Comparison of ENCODE assay signal across 8 cellular contexts in genomic region chr3:53109822-53110771, GRCh38. TPM values are rescaled to one million over a fixed set of nuclear protein-coding genes. Genes with fewer than 3 reads are reported as not detected.
A peak's percentile ranks its signal among the peaks of the same experiment; 100 is the strongest.
DNase-seq lines count a peak whose midpoint lies in the region; ATAC-seq lines count a peak whose summit lies in the region.

No MANE protein-coding gene starts in this region.

- no peaks in the 10 kb centered on the region for H3K27me3 ChIP-seq in right cardiac atrium (ENCODE audit: control insufficient read depth, insufficient read depth)

- no peaks in the 10 kb centered on the region for H3K4me1 ChIP-seq in right cardiac atrium (ENCODE audit: control insufficient read depth, insufficient read depth, low read length)

- WGBS in right cardiac atrium, result 60% methylated on average over 12 of the region's 12 CpGs

- no peaks in the 10 kb centered on the region for H3K9me3 ChIP-seq in right cardiac atrium (ENCODE audit: control insufficient read depth, low read length)

- peaks cover 10% of the 10 kb centered on the region for H3K4me1 Mint-ChIP-seq in activated naive CD8-positive, alpha-beta T cell (ENCODE audit: low read depth)

- intact Hi-C loops in right cardiac atrium (cut with DNase I), result loop anchor here in 1 of 4 donors (5.0 kb wide), 1 partner anchor 87 kb away; no protein-coding TSS in a partner anchor

- no peak overlapping the region for H3K4me3 ChIP-seq in right cardiac atrium (ENCODE audit: low read length)

- H3K27ac Mint-ChIP-seq in activated naive CD8-positive, alpha-beta T cell, result peak overlapping the region; percentile 58

- DNase-seq in NCI-H82 (lab: John Stamatoyannopoulos, UW) (peak; percentile 52), NCI-H82 treated with DMSO at 0.1 percent for 48 hours (lab: John Stamatoyannopoulos, UW; ENCODE audit: unreplicated experiment) (no peak), NOMO-1 treated with dmso at 0.1 percent for 144 hours (lab: John Stamatoyannopoulos, UW; ENCODE audit: unreplicated experiment) (peak; percentile 84), right cardiac atrium (peak; percentile 62 to 75 (median 74)), globus pallidus (ENCODE audit: low spot score) (no peak)
- DNase-seq in stimulated activated CD4-positive, alpha-beta T cell treated with anti-CD3 and anti-CD28 coated beads, Interleukin-15, amount 100 ng/mL, for 24 hours, result peak; percentile 63

- H3K9me3 Mint-ChIP-seq in activated naive CD8-positive, alpha-beta T cell (ENCODE audit: low read depth), result no peaks in the 10 kb centered on the region

- no peak overlapping the region for H3K27ac ChIP-seq in right cardiac atrium (ENCODE audit: low read length)

- H3K27me3 Mint-ChIP-seq in activated naive CD8-positive, alpha-beta T cell, result no peaks in the 10 kb centered on the region

- ATAC-seq in right cardiac atrium (peak; percentile 53 to 56), GM21381 (IDR thresholded peaks at IDR 0.05; ENCODE audit: unreplicated experiment) (no peak)

- peaks cover 15% of the 10 kb centered on the region for H3K36me3 Mint-ChIP-seq in activated naive CD8-positive, alpha-beta T cell

- H3K4me3 Mint-ChIP-seq in activated naive CD8-positive, alpha-beta T cell, result no peak overlapping the region

RNA-seq across cellular contexts. Expression of gene RFT1, which starts 20.1 kb away (rescaled TPM):
- total RNA-seq in right cardiac atrium, result 10 to 100 TPM; 10.6 to 12.9 (median 12.6) TPM
- polyA plus RNA-seq in right cardiac atrium, result 7.0 TPM

RNA-seq across cellular contexts. Expression of gene PRKCD, which starts 50.9 kb away (rescaled TPM):
- 10 to 100 TPM; 26.2 to 34.4 (median 31.3) TPM for total RNA-seq in right cardiac atrium
- polyA plus RNA-seq in right cardiac atrium, result 20.9 TPM

Comparison
In these comparisons a context has a peak if more than half of its experiments do, and no peak if none do; other contexts are left out.
1. DNase-seq: peak in NCI-H82 (single experiment), NOMO-1 treated with dmso at 0.1 percent for 144 hours (single experiment), right cardiac atrium (3 of 3) and stimulated activated CD4-positive, alpha-beta T cell treated with anti-CD3 and anti-CD28 coated beads, Interleukin-15, amount 100 ng/mL, for 24 hours (single experiment); none in NCI-H82 treated with DMSO at 0.1 percent for 48 hours (single experiment) and globus pallidus (single experiment).